12 cellular contexts compared by ENCODE assay signal in the genomic region with DNA sequence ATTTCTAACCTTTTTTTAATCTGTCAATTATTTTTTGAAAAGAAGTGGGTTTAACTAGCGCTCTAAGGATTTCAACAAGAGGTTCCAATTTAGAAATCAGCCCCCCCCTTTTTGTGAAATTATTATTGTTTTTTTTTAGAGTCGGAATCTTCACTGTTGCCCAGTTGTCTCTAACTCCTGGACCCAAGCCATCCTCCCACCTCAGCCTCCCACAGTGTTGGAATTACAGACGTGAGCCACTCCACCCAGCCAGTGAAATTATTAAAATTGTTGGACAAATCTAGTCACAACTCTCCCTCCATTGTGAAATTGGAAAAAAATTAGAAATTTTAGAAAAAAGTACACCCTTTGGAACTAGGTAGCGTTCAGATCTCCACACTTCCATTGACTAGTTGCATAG. TPM values are rescaled to one million over a fixed set of nuclear protein-coding genes. Genes with fewer than 3 reads are reported as not detected.
DNase-seq lines count a peak whose midpoint lies in the region; ATAC-seq and TF ChIP-seq lines count a peak whose summit lies in the region.
"Had no signal": no experiment of that assay in that cellular context is flagged by ENCODE, and none has a peak within 500 bp of the region (broad histone marks: within the 10 kb centered on the region; RNA-seq: fewer than 3 reads in every experiment).

No MANE protein-coding gene starts in this region.

- no peak overlapping the region for H3K27ac ChIP-seq in ACC112 (ENCODE audit: low read depth, low read length)
- H3K27ac ChIP-seq in muscle layer of colon (ENCODE audit: low read depth, low read length) = no peak overlapping the region
- no peak overlapping the region for H3K27ac ChIP-seq in A673 (ENCODE audit: low read depth, low read length, poor library complexity, severe bottlenecking)

- H3K36me3 Mint-ChIP-seq in activated naive CD8-positive, alpha-beta T cell treated with anti-CD3 and anti-CD28 coated beads, Interleukin-2, amount 10 ng/mL, durations not matched to agents 7 days and 5 days = peaks cover 17% of the 10 kb centered on the region

- peaks cover 38% of the 10 kb centered on the region for H3K4me1 Mint-ChIP-seq in activated naive CD8-positive, alpha-beta T cell treated with anti-CD3 and anti-CD28 coated beads, Interleukin-2, amount 10 ng/mL, durations not matched to agents 7 days and 5 days

- H3K27me3 Mint-ChIP-seq in activated naive CD8-positive, alpha-beta T cell treated with anti-CD3 and anti-CD28 coated beads, Interleukin-2, amount 10 ng/mL, durations not matched to agents 7 days and 5 days = no peaks in the 10 kb centered on the region
- H3K27me3 Mint-ChIP-seq: stimulated activated naive B cell treated with anti-CD40 and anti-IgM and Interleukin-4, amounts not matched to agents 10 μg/mL and 1 μg/mL and 100 μg/mL, for 72 hours had no signal

- DNase-seq in GM06990 (ENCODE audit: extremely low read depth, insufficient read length) = no peak
- no peak for DNase-seq in activated naive CD8-positive, alpha-beta T cell treated with anti-CD3 and anti-CD28 coated beads, Interleukin-2, amount 10 ng/mL, durations not matched to agents 7 days and 5 days
- DNase-seq in AG08396 (ENCODE audit: low spot score) = no peak
- no peak for DNase-seq in A673 (ENCODE audit: low spot score)
- DNase-seq in omental fat pad (ENCODE audit: low spot score) = no peak
- DNase-seq: mucosa of descending colon; NCI-H1092 treated with DMSO at 0.1 percent for 48 hours; NK-92 treated with Interleukin-12 subunit alpha and Interleukin-12 subunit beta, amount 100 ng/mL, for 24 hours; stimulated activated naive B cell treated with anti-CD40 and anti-IgM and Interleukin-4, amounts not matched to agents 10 μg/mL and 1 μg/mL and 100 μg/mL, for 72 hours had no signal

- H3K4me1 ChIP-seq in ACC112 (ENCODE audit: control insufficient read depth, insufficient read depth, low read length, unreplicated experiment) = peaks cover 18% of the 10 kb centered on the region
- peaks cover 20% of the 10 kb centered on the region for H3K4me1 ChIP-seq in muscle layer of colon (ENCODE audit: insufficient read depth, low read length)
- no peaks in the 10 kb centered on the region for H3K4me1 ChIP-seq in A673 (ENCODE audit: insufficient read depth, low read length, poor library complexity, severe bottlenecking)

- intact Hi-C loops in A673 (cut with micrococcal nuclease; ENCODE audit: unreplicated experiment) = no loop called here

- H3K9me3 Mint-ChIP-seq in activated naive CD8-positive, alpha-beta T cell treated with anti-CD3 and anti-CD28 coated beads, Interleukin-2, amount 10 ng/mL, durations not matched to agents 7 days and 5 days = no peaks in the 10 kb centered on the region
- H3K9me3 Mint-ChIP-seq: stimulated activated naive B cell treated with anti-CD40 and anti-IgM and Interleukin-4, amounts not matched to agents 10 μg/mL and 1 μg/mL and 100 μg/mL, for 72 hours had no signal

- H3K27me3 ChIP-seq in ACC112 (ENCODE audit: insufficient read depth, low read length) = no peaks in the 10 kb centered on the region
- no peaks in the 10 kb centered on the region for H3K27me3 ChIP-seq in GM06990 (replicated peaks; ENCODE audit: control insufficient read depth, insufficient read depth, low read length)
- H3K27me3 ChIP-seq in muscle layer of colon (ENCODE audit: control insufficient read depth in 1 of 2, insufficient read depth in 2 of 2, low read length in 2 of 2) = no peaks in the 10 kb centered on the region
- H3K27me3 ChIP-seq in A673 (replicated peaks; ENCODE audit: insufficient read depth, low read depth, low read length, poor library complexity) = no peaks in the 10 kb centered on the region

- BruUV-seq in A673 (replicated peaks; lab: Mats Ljungman, UMichigan) = no TSS peak

- H3K9ac ChIP-seq in muscle layer of colon (ENCODE audit: low read length) = peak overlapping the region; percentile 51

- CTCF ChIA-PET in A673 (lab: Charles Lee) = no interaction called here

- H2AFZ ChIP-seq in ACC112 (ENCODE audit: low read length, unreplicated experiment) = no peak overlapping the region

- H3K79me2 ChIP-seq in ACC112 (ENCODE audit: control insufficient read depth, insufficient read depth, low read length, unreplicated experiment) = peaks cover 70% of the 10 kb centered on the region

- no peaks in the 10 kb centered on the region for H3K9me3 ChIP-seq in muscle layer of colon (ENCODE audit: low read length)
- H3K9me3 ChIP-seq in A673 (ENCODE audit: low read depth, low read length, poor library complexity, severe bottlenecking) = no peaks in the 10 kb centered on the region
- H3K9me3 ChIP-seq: mucosa of descending colon had no signal

- H3K4me3 Mint-ChIP-seq in activated naive CD8-positive, alpha-beta T cell treated with anti-CD3 and anti-CD28 coated beads, Interleukin-2, amount 10 ng/mL, durations not matched to agents 7 days and 5 days = peak overlapping the region; percentile 42

- no peak for ATAC-seq in activated naive CD8-positive, alpha-beta T cell treated with anti-CD3 and anti-CD28 coated beads, Interleukin-2, amount 10 ng/mL, durations not matched to agents 7 days and 5 days (ENCODE audit: low read depth)
- ATAC-seq in HG02571 (IDR thresholded peaks at IDR 0.05; ENCODE audit: unreplicated experiment) (no peak), omental fat pad (ENCODE audit: low FRiP score) (no peak)
- ATAC-seq: mucosa of descending colon; stimulated activated naive B cell treated with anti-CD40 and anti-IgM and Interleukin-4, amounts not matched to agents 10 μg/mL and 1 μg/mL and 100 μg/mL, for 72 hours had no signal

- POLR2A ChIA-PET in activated naive CD8-positive, alpha-beta T cell treated with anti-CD3 and anti-CD28 coated beads, Interleukin-2, amount 10 ng/mL, durations not matched to agents 7 days and 5 days (lab: Charles Lee) = no interaction called here
- POLR2A ChIA-PET in A673 (lab: Charles Lee; ENCODE audit: low non-redundant PET) = no interaction called here

- H3K36me3 ChIP-seq in ACC112 (ENCODE audit: insufficient read depth, low read length) (no peaks in the 10 kb centered on the region), GM06990 (ENCODE audit: control insufficient read depth, insufficient read depth, low read length) (no peaks in the 10 kb centered on the region; the same call in 1 of the 2 replicates), muscle layer of colon (ENCODE audit: insufficient read depth, low read length) (no peaks in the 10 kb centered on the region), A673 (ENCODE audit: insufficient read depth, low read length, poor library complexity, severe bottlenecking) (no peaks in the 10 kb centered on the region)

- 0 out of 2 replicates have a peak overlapping the region, but pooled peaks have one; percentile 3 for H3K4me3 ChIP-seq in ACC112 (ENCODE audit: low read depth, low read length)
- H3K4me3 ChIP-seq in GM06990 (replicated peaks; ENCODE audit: low read depth, low read length) = peak overlapping the region; percentile 80
- H3K4me3 ChIP-seq in muscle layer of colon (ENCODE audit: low read depth in 1 of 2, low read length in 2 of 2) = peak overlapping the region in 1 of 2 donors; percentile 49
- no peak overlapping the region for H3K4me3 ChIP-seq in A673 (ENCODE audit: low read depth, low read length, poor library complexity, severe bottlenecking)
- H3K4me3 ChIP-seq: mucosa of descending colon had no signal

- H3K27ac Mint-ChIP-seq in activated naive CD8-positive, alpha-beta T cell treated with anti-CD3 and anti-CD28 coated beads, Interleukin-2, amount 10 ng/mL, durations not matched to agents 7 days and 5 days = no peak overlapping the region

- no peak for TF ChIP-seq CTCF in GM06990 (IDR thresholded peaks at IDR 0.05; ENCODE audit: insufficient read depth, low read length, poor library complexity, severe bottlenecking)
- no peak for TF ChIP-seq CTCF in A673 (conservative IDR thresholded peaks at IDR 0.05; ENCODE audit: low read depth, low read length)
- TF ChIP-seq CTCF in omental fat pad (IDR thresholded peaks at IDR 0.05) = no peak

RNA-seq across cellular contexts. Expression of gene AKAP13, which starts 2.5 kb away (rescaled TPM):
- total RNA-seq in activated naive CD8-positive, alpha-beta T cell treated with anti-CD3 and anti-CD28 coated beads, Interleukin-2, amount 10 ng/mL, durations not matched to agents 7 days and 5 days = 100 to 1,000 TPM; 198 to 220 TPM
- total RNA-seq in A673 (2021) (53.3 and 54.5 TPM in 2 replicates), omental fat pad (100 to 1,000 TPM; 162 to 301 (median 216) TPM)
